ENCODE assay signal across 7 cellular contexts in genomic region chr2:164841719-164842623, GRCh38. TPM values are rescaled to one million over a fixed set of nuclear protein-coding genes. Genes with fewer than 3 reads are reported as not detected.
DNase-seq lines count a peak whose midpoint lies in the region; ATAC-seq and TF ChIP-seq lines count a peak whose summit lies in the region.

A gene with protein sequence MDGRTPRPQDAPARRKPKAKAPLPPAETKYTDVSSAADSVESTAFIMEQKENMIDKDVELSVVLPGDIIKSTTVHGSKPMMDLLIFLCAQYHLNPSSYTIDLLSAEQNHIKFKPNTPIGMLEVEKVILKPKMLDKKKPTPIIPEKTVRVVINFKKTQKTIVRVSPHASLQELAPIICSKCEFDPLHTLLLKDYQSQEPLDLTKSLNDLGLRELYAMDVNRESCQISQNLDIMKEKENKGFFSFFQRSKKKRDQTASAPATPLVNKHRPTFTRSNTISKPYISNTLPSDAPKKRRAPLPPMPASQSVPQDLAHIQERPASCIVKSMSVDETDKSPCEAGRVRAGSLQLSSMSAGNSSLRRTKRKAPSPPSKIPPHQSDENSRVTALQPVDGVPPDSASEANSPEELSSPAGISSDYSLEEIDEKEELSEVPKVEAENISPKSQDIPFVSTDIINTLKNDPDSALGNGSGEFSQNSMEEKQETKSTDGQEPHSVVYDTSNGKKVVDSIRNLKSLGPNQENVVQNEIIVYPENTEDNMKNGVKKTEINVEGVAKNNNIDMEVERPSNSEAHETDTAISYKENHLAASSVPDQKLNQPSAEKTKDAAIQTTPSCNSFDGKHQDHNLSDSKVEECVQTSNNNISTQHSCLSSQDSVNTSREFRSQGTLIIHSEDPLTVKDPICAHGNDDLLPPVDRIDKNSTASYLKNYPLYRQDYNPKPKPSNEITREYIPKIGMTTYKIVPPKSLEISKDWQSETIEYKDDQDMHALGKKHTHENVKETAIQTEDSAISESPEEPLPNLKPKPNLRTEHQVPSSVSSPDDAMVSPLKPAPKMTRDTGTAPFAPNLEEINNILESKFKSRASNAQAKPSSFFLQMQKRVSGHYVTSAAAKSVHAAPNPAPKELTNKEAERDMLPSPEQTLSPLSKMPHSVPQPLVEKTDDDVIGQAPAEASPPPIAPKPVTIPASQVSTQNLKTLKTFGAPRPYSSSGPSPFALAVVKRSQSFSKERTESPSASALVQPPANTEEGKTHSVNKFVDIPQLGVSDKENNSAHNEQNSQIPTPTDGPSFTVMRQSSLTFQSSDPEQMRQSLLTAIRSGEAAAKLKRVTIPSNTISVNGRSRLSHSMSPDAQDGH (minus strand): TSS chr2:164841823. CDS start chr2:164841196, 627 bp downstream.

- H3K27ac ChIP-seq in GM23338 (ENCODE audit: low read depth): peak within 1 kb of the TSS; percentile 48; the same call in 1 of the 2 replicates
- no peak within 1 kb of the TSS for H3K27ac ChIP-seq in Karpas-422 (ENCODE audit: low read length)
- peak within 1 kb of the TSS; percentile 79 for H3K27ac ChIP-seq in caudate nucleus (ENCODE audit: low read depth, low read length)

- H3K27me3 Mint-ChIP-seq in GM23338 (ENCODE audit: insufficient read depth, low read depth, poor library complexity) (peaks cover 9% of the 10 kb centered on the region), immature natural killer cell (ENCODE audit: low read depth in 3 of 3) (peaks cover 6 to 15% (median 10%) of the 10 kb centered on the region in 3 donors)

- TF ChIP-seq CTCF in GM06990 (IDR thresholded peaks at IDR 0.05; ENCODE audit: insufficient read depth, low read length, poor library complexity, severe bottlenecking) (peak; percentile 75), GM23338 (conservative IDR thresholded peaks at IDR 0.05; ENCODE audit: low read depth in 2 of 2) (peak; percentile 64 to 73)

- H4K20me1 ChIP-seq in GM23338 (replicated peaks; ENCODE audit: insufficient read depth) (0 out of 2 replicates have a peak, but pooled peaks cover 6% of the 10 kb centered on the region), Karpas-422 (ENCODE audit: insufficient read depth, low read depth, low read length) (no peaks in the 10 kb centered on the region)

- DNase-seq in GM06990 (ENCODE audit: extremely low read depth, insufficient read length) (peak; percentile 28), GM23338 (ENCODE audit: low spot score) (peak; percentile 95), Karpas-422 (peak; percentile 66), SW480 (ENCODE audit: low spot score) (peak; percentile 79), caudate nucleus (lab: John Stamatoyannopoulos, UW) (peak in 36 of 61 donors; percentile 1 to 53 (median 22)), immature natural killer cell (peak; percentile 12 to 16 (median 12))

- H3K9me2 ChIP-seq in GM23338 (ENCODE audit: insufficient read depth) (no peaks in the 10 kb centered on the region), Karpas-422 (replicated peaks; ENCODE audit: insufficient read depth, low read length) (no peaks in the 10 kb centered on the region)

- no peaks in the 10 kb centered on the region for H3K36me3 ChIP-seq in GM06990 (ENCODE audit: control insufficient read depth, insufficient read depth, low read length)
- H3K36me3 ChIP-seq in GM23338 (ENCODE audit: insufficient read depth): no peaks in the 10 kb centered on the region
- H3K36me3 ChIP-seq in Karpas-422 (ENCODE audit: insufficient read depth, low read length): no peaks in the 10 kb centered on the region
- H3K36me3 ChIP-seq in skeletal muscle satellite cell (ENCODE audit: insufficient read depth, low read length): no peaks in the 10 kb centered on the region

- H3K4me1 Mint-ChIP-seq in GM23338: peaks cover 10% of the 10 kb centered on the region
- H3K4me1 Mint-ChIP-seq in immature natural killer cell: peaks cover 10 to 11% of the 10 kb centered on the region in 2 donors

- H3K9ac ChIP-seq in Karpas-422 (ENCODE audit: low read length) (peak within 1 kb of the TSS; percentile 47), skeletal muscle satellite cell (ENCODE audit: low read depth, low read length) (peak within 1 kb of the TSS; percentile 82)

- no peaks in the 10 kb centered on the region for H3F3A ChIP-seq in GM23338 (replicated peaks; ENCODE audit: low read depth)

- H3K9me3 ChIP-seq in Karpas-422 (ENCODE audit: low read length) (no peaks in the 10 kb centered on the region), skeletal muscle satellite cell (replicated peaks; ENCODE audit: low read length) (no peaks in the 10 kb centered on the region)

- H3K27me3 ChIP-seq in GM06990 (replicated peaks; ENCODE audit: control insufficient read depth, insufficient read depth, low read length) (peaks cover 3% of the 10 kb centered on the region), GM23338 (ENCODE audit: insufficient read depth) (peaks cover 16% of the 10 kb centered on the region), Karpas-422 (ENCODE audit: low read length) (peaks cover 2% of the 10 kb centered on the region; the same call in 1 of the 2 replicates), skeletal muscle satellite cell (ENCODE audit: control insufficient read depth, insufficient read depth, low read length) (no peaks in the 10 kb centered on the region)

- H3K27ac Mint-ChIP-seq in GM23338: no peak within 1 kb of the TSS
- H3K27ac Mint-ChIP-seq in immature natural killer cell: no peak within 1 kb of the TSS

- H3K36me3 Mint-ChIP-seq in GM23338 (ENCODE audit: low read depth) (no peaks in the 10 kb centered on the region), immature natural killer cell (no peaks in the 10 kb centered on the region)

- peaks cover 21% of the 10 kb centered on the region for H3K4me1 ChIP-seq in GM23338 (ENCODE audit: insufficient read depth)
- peaks cover 9% of the 10 kb centered on the region for H3K4me1 ChIP-seq in Karpas-422 (ENCODE audit: low read length)
- H3K4me1 ChIP-seq in skeletal muscle satellite cell (ENCODE audit: control insufficient read depth, insufficient read depth, low read length): peaks cover 24% of the 10 kb centered on the region

- ATAC-seq in GM23338: peak; percentile 80

- H2AFZ ChIP-seq in GM23338 (peak within 1 kb of the TSS; percentile 99), Karpas-422 (ENCODE audit: low read length) (peak within 1 kb of the TSS; percentile 78; the same call in 1 of the 2 replicates)

- H3K4me3 ChIP-seq in GM06990 (replicated peaks; ENCODE audit: low read depth, low read length) (peak within 1 kb of the TSS; percentile 57), GM23338 (peak within 1 kb of the TSS; percentile 87), Karpas-422 (ENCODE audit: low read length) (peak within 1 kb of the TSS; percentile 71), skeletal muscle satellite cell (ENCODE audit: low read length) (peak within 1 kb of the TSS; percentile 96)

- H3K9me3 Mint-ChIP-seq in GM23338: no peaks in the 10 kb centered on the region
- peaks cover 0 to 6% (median 0%) of the 10 kb centered on the region in 6 donors for H3K9me3 Mint-ChIP-seq in immature natural killer cell

- H3K4me3 Mint-ChIP-seq in GM23338: peak within 1 kb of the TSS; percentile 90
- H3K4me3 Mint-ChIP-seq in immature natural killer cell: peak within 1 kb of the TSS; percentile 74 to 86 (median 79)

- H3K79me2 ChIP-seq in GM23338 (replicated peaks; ENCODE audit: insufficient read depth) (no peaks in the 10 kb centered on the region), Karpas-422 (ENCODE audit: low read length) (no peaks in the 10 kb centered on the region)

- peak within 1 kb of the TSS; percentile 94 for H3K4me2 ChIP-seq in GM23338
- H3K4me2 ChIP-seq in Karpas-422 (ENCODE audit: low read depth, low read length, poor library complexity, severe bottlenecking): peak within 1 kb of the TSS; percentile 82
- peak within 1 kb of the TSS; percentile 91 for H3K4me2 ChIP-seq in skeletal muscle satellite cell (ENCODE audit: low read length)

TF ChIP-seq in GM23338, 12 proteins besides CTCF, POLR2A, EP300 and RAD21:
- peak; percentile 50 for TF ChIP-seq CREB1 (CRISPR knock-in tag; IDR thresholded peaks at IDR 0.05; ENCODE audit: low read depth)
- TF ChIP-seq, protein P1, sequence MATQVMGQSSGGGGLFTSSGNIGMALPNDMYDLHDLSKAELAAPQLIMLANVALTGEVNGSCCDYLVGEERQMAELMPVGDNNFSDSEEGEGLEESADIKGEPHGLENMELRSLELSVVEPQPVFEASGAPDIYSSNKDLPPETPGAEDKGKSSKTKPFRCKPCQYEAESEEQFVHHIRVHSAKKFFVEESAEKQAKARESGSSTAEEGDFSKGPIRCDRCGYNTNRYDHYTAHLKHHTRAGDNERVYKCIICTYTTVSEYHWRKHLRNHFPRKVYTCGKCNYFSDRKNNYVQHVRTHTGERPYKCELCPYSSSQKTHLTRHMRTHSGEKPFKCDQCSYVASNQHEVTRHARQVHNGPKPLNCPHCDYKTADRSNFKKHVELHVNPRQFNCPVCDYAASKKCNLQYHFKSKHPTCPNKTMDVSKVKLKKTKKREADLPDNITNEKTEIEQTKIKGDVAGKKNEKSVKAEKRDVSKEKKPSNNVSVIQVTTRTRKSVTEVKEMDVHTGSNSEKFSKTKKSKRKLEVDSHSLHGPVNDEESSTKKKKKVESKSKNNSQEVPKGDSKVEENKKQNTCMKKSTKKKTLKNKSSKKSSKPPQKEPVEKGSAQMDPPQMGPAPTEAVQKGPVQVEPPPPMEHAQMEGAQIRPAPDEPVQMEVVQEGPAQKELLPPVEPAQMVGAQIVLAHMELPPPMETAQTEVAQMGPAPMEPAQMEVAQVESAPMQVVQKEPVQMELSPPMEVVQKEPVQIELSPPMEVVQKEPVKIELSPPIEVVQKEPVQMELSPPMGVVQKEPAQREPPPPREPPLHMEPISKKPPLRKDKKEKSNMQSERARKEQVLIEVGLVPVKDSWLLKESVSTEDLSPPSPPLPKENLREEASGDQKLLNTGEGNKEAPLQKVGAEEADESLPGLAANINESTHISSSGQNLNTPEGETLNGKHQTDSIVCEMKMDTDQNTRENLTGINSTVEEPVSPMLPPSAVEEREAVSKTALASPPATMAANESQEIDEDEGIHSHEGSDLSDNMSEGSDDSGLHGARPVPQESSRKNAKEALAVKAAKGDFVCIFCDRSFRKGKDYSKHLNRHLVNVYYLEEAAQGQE (IDR thresholded peaks at IDR 0.05; ENCODE audit: unreplicated experiment): no peak
- 0 out of 2 replicates have a peak, but pooled peaks have one; percentile 34 for TF ChIP-seq ETS1 (IDR thresholded peaks at IDR 0.05)
TF ChIP-seq in GM23338: peak in this region for 2.

RNA-seq across cellular contexts. Expression of the gene that starts here (rescaled TPM):
- total RNA-seq in GM23338 (2014; rRNA removed; shearing (Covaris generic)): 7.4 and 13.7 TPM in 2 replicates
- polyA plus RNA-seq in GM23338 (2016; fragmentation: Nextera tagmentation; extraction: Ambion mirVana): 2.0 and 2.9 TPM in 2 replicates
- 0.04 TPM in 1 of 2 replicates, not detected in the other for total RNA-seq in Karpas-422 (2014; rRNA removed; shearing (Covaris generic); ENCODE audit: low replicate concordance)
- polyA plus RNA-seq in immature natural killer cell: 1 to 10 TPM in 1 of 3 donors, under 1 TPM in 1, not detected in 1; 0.04 to 1.4 TPM
- total RNA-seq in skeletal muscle satellite cell (2012; rRNA removed): 3.1 and 7.6 TPM in 2 replicates

Comparison
In these comparisons a context has a peak if more than half of its experiments do, and no peak if none do; other contexts are left out.
1. Peak in DNase-seq, H3K4me3 ChIP-seq, H3K9ac ChIP-seq and H3K4me2 ChIP-seq in Karpas-422; RNA of the gene not detected or under 1 TPM.
2. DNase-seq: peak in every context shown above with its lines; median percentile 95 in GM23338; 79 in SW480; 66 in Karpas-422; 28 in GM06990; 22 in caudate nucleus; 12 in immature natural killer cell.